ENCODE assay signal across 8 cellular contexts in genomic region chr11:45669956-45670355, GRCh38. TPM values are rescaled to one million over a fixed set of nuclear protein-coding genes. Genes with fewer than 3 reads are reported as not detected.
"Had no signal": no experiment of that assay in that cellular context is flagged by ENCODE, and none has a peak within 500 bp of the region (broad histone marks: within the 10 kb centered on the region; RNA-seq: fewer than 3 reads in every experiment).

No MANE protein-coding gene starts in this region.

- H3K9me3 Mint-ChIP-seq: HFFc6 had no signal

- H3K27ac ChIP-seq: GM23248 had no signal

- H3K9ac ChIP-seq: GM23248 had no signal

- H3K27ac Mint-ChIP-seq: HFFc6 had no signal

- H3K4me3 Mint-ChIP-seq: HFFc6 had no signal

- H3K36me3 ChIP-seq: HAP-1 had no signal

- ATAC-seq: HCT116 had no signal

- DNase-seq: GM23248, GOT3, H7, HFFc6, IMR-90 had no signal

- H3K4me1 ChIP-seq: HAP-1 had no signal

- H3K4me3 ChIP-seq: GM23248, HAP-1 had no signal

- H3K9me3 ChIP-seq: HAP-1 had no signal

- H2AFZ ChIP-seq: GM23248 had no signal

RNA-seq across cellular contexts. Expression of gene CHST1, which starts 4.5 kb away (rescaled TPM):
- total RNA-seq: GM23248, HT-29, IMR-90 had no signal
